Comparison of ENCODE assay signal across 16 cellular contexts in genomic region chr4:94726524-94727123, GRCh38. TPM values are rescaled to one million over a fixed set of nuclear protein-coding genes. Genes with fewer than 3 reads are reported as not detected.
"Had no signal": no experiment of that assay in that cellular context is flagged by ENCODE, and none has a peak within 500 bp of the region (broad histone marks: within the 10 kb centered on the region; RNA-seq: fewer than 3 reads in every experiment).

No MANE protein-coding gene starts in this region.

- H3K36me3 Mint-ChIP-seq: naive thymus-derived CD8-positive, alpha-beta T cell had no signal

- H3K4me1 ChIP-seq: gastrocnemius medialis had no signal

- DNase-seq: cortex of kidney; dorsolateral prefrontal cortex; effector CD8-positive, alpha-beta T cell; gastrocnemius medialis; glutamatergic neuron; islet precursor cell; mammary epithelial cell; mucosa of descending colon; naive thymus-derived CD8-positive, alpha-beta T cell; right cardiac atrium; stimulated activated CD4-positive, alpha-beta T cell treated with anti-CD3 and anti-CD28 coated beads, Interleukin-2, amount 100 ng/mL, for 48 hours; stimulated activated naive CD4-positive, alpha-beta T cell treated with Interleukin-2 at 50 U/mL for 16 hours; trophoblast cell had no signal

- H3K4me3 Mint-ChIP-seq: naive thymus-derived CD8-positive, alpha-beta T cell had no signal

- H3K4me2 ChIP-seq: smooth muscle cell had no signal

- FAIRE-seq: endometrium had no signal

- H3K4me3 ChIP-seq: dorsolateral prefrontal cortex, gastrocnemius medialis, mucosa of descending colon, smooth muscle cell had no signal

- H3K27ac Mint-ChIP-seq: naive thymus-derived CD8-positive, alpha-beta T cell had no signal

- H3K9me3 ChIP-seq: gastrocnemius medialis, mucosa of descending colon had no signal

- H3K27ac ChIP-seq: dorsolateral prefrontal cortex, gastrocnemius medialis had no signal

- ATAC-seq: esophagus mucosa; gastrocnemius medialis; mucosa of descending colon; naive thymus-derived CD8-positive, alpha-beta T cell; right cardiac atrium had no signal

- H3K9me3 Mint-ChIP-seq: naive thymus-derived CD8-positive, alpha-beta T cell had no signal

RNA-seq across cellular contexts. Expression of gene BMPR1B, which starts 31.1 kb away (rescaled TPM):
- total RNA-seq: naive thymus-derived CD8-positive, alpha-beta T cell had no signal
- polyA plus RNA-seq: naive thymus-derived CD8-positive, alpha-beta T cell had no signal
